In the genomic region with DNA sequence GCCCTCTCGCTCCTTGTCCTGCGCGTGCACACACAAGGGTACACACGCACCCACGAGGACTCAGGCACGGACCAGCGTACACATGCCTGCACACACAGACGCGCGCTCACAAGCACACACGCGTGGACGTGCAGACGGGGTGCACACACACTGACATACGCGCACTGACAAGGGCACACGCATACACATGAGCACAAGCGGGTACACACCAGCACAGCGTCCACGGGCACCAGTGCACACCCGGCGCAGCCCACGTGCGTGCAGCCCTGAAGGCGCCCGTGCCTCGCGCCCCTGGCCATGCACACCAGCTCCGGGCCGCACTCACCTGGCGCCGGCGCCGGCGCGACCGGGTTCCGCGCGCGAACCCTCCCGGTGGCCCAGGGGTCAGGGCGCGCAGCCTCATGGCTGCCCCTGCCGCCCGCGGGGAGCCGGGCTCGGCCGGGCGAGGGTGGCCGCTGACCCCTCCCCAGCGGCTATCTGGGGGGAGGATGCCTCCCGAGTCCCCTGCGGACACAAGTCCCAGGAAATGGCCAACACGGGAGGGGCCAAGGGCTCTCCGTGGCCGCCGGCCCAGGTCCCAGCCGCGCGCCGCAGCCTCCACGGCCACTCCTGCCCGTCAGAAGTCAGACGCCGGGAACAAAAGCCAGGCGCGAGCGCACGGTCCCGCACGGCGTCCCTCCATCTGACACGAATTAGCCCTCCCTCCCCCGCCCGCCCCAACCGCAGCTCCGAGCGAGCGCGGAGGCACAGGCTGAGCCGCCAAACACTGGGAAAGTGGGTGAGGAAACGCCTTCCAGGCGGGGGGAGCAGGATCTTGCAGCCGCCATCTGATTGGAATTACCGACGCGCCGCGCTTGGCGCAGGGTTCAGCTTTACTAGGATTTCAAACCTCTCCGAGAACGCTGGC, we compare ENCODE assay signal across 8 cellular contexts. TPM values are rescaled to one million over a fixed set of nuclear protein-coding genes. Genes with fewer than 3 reads are reported as not detected.
DNase-seq lines count a peak whose midpoint lies in the region; ATAC-seq lines count a peak whose summit lies in the region.

No MANE protein-coding gene starts in this region.

- peak overlapping the region; percentile 32 to 57 for H3K9ac ChIP-seq in mucosa of rectum (ENCODE audit: low read depth in 1 of 2, low read length in 2 of 2)

- peaks cover 17 to 30% of the 10 kb centered on the region in 2 donors for H3K4me1 ChIP-seq in mucosa of rectum (ENCODE audit: control insufficient read depth in 2 of 2, insufficient read depth in 2 of 2, low read length in 2 of 2)
- H3K4me1 ChIP-seq in aorta (ENCODE audit: control insufficient read depth in 1 of 2, insufficient read depth in 2 of 2, low read length in 2 of 2) = no peaks in the 10 kb centered on the region

- H3K9me3 ChIP-seq in mucosa of rectum (ENCODE audit: control insufficient read depth in 2 of 2, low read length in 2 of 2) (no peaks in the 10 kb centered on the region), aorta (ENCODE audit: control insufficient read depth, low read length) (no peaks in the 10 kb centered on the region)

- H3K27me3 ChIP-seq in mucosa of rectum (ENCODE audit: control insufficient read depth in 2 of 2, insufficient read depth in 2 of 2, low read length in 2 of 2) (no peaks in the 10 kb centered on the region), aorta (ENCODE audit: control insufficient read depth in 1 of 2, insufficient read depth in 2 of 2, low read length in 1 of 2) (no peaks in the 10 kb centered on the region)

- WGBS in aorta, 2 donors = 2 to 6% methylated on average over 94 of the region's 94 CpGs

- intact Hi-C loops in Right ventricle myocardium inferior (cut with DNase I) = no loop called here
- intact Hi-C loops in cardiac septum (cut with DNase I) = no loop called here
- intact Hi-C loops in aorta (cut with DNase I) = no loop called here

- ATAC-seq in Right ventricle myocardium inferior (peak; percentile 62), esophagus mucosa (peak; percentile 30), aorta (ENCODE audit: low FRiP score) (peak; percentile 55), GM19397 (IDR thresholded peaks at IDR 0.05; ENCODE audit: unreplicated experiment) (no peak)

- H3K27ac ChIP-seq in mucosa of rectum (ENCODE audit: low read depth in 2 of 2, low read length in 2 of 2) (no peak overlapping the region), aorta (ENCODE audit: low read depth in 1 of 2, low read length in 2 of 2) (no peak overlapping the region)

- no peaks in the 10 kb centered on the region for H3K36me3 ChIP-seq in mucosa of rectum (ENCODE audit: control insufficient read depth in 2 of 2, insufficient read depth in 2 of 2, low read length in 2 of 2)
- no peaks in the 10 kb centered on the region for H3K36me3 ChIP-seq in aorta (ENCODE audit: control insufficient read depth in 1 of 2, insufficient read depth in 2 of 2, low read length in 1 of 2)

- DNase-seq in Right ventricle myocardium inferior (ENCODE audit: missing footprints) (no peak), cardiac septum (ENCODE audit: low spot score) (no peak), aorta (peak; percentile 84 to 89), superior temporal gyrus (ENCODE audit: extremely low spot score) (no peak), D341Med (ENCODE audit: low spot score) (no peak)

- H3K4me3 ChIP-seq in mucosa of rectum (ENCODE audit: low read length in 2 of 2) (peak overlapping the region; percentile 60 to 62), aorta (ENCODE audit: low read length in 2 of 2) (peak overlapping the region; percentile 1 to 22)

RNA-seq across cellular contexts. Expression of a gene that starts 45.0 kb away (rescaled TPM):
- total RNA-seq in Right ventricle myocardium inferior (44.8 TPM), cardiac septum (29.0 TPM), esophagus mucosa (4.6 TPM), aorta (100 to 1,000 TPM; 117 to 140 TPM)
- 10 to 100 TPM; 40.5 to 56.1 TPM for polyA plus RNA-seq in aorta

Comparison
In these comparisons a context has a peak if more than half of its experiments do, and no peak if none do; other contexts are left out.
1. DNase-seq: peak in aorta (2 of 2); none in Right ventricle myocardium inferior (single experiment), cardiac septum (single experiment), superior temporal gyrus (single experiment) and D341Med (single experiment).